33 cellular contexts compared by ENCODE assay signal in genomic region chr5:31827862-31828261, GRCh38.
DNase-seq lines count a peak whose midpoint lies in the region; ATAC-seq and TF ChIP-seq lines count a peak whose summit lies in the region.
"Had no signal": no experiment of that assay in that cellular context is flagged by ENCODE, and none has a peak within 500 bp of the region (broad histone marks: within the 10 kb centered on the region; RNA-seq: fewer than 3 reads in every experiment).

No MANE protein-coding gene starts in this region.

- POLR2A ChIA-PET in Caco-2 (lab: Charles Lee): no interaction called here

- no peak overlapping the region for H3K27ac Mint-ChIP-seq in HFFc6
- H3K27ac Mint-ChIP-seq in Caco-2 (ENCODE audit: unreplicated experiment): no peak overlapping the region
- H3K27ac Mint-ChIP-seq: activated CD8-positive, alpha-beta T cell treated with anti-CD3 and anti-CD28 coated beads, Interleukin-2, amount 10 ng/mL, durations not matched to agents 7 days and 5 days; activated T-helper 17 cell treated with anti-CD3 and anti-CD28 coated beads, Interleukin-2, amount 50 U/mL, for 72 hours; CD14-positive monocyte; stimulated activated memory B cell treated with anti-CD40 and anti-IgM and Interleukin-4, amounts not matched to agents 10 μg/mL and 1 μg/mL and 100 μg/mL, for 72 hours; type B pancreatic cell had no signal

- CTCF ChIA-PET in Caco-2 (lab: Charles Lee): no interaction called here

- H3K36me3 Mint-ChIP-seq in HFFc6 (ENCODE audit: low read depth) (no peaks in the 10 kb centered on the region), Caco-2 (ENCODE audit: insufficient read depth, unreplicated experiment) (no peaks in the 10 kb centered on the region)
- H3K36me3 Mint-ChIP-seq: CD14-positive monocyte; stimulated activated memory B cell treated with anti-CD40 and anti-IgM and Interleukin-4, amounts not matched to agents 10 μg/mL and 1 μg/mL and 100 μg/mL, for 72 hours had no signal

- H3K27ac ChIP-seq in epithelial cell of prostate (no peak overlapping the region), thyroid gland (no peak overlapping the region)
- H3K27ac ChIP-seq: esophagus squamous epithelium, GM23248, pancreas, Peyer's patch, SJSA1, WERI-Rb-1 had no signal

- no peaks in the 10 kb centered on the region for H3K36me3 ChIP-seq in Caco-2 (ENCODE audit: control insufficient read depth, insufficient read depth, low read length)
- no peaks in the 10 kb centered on the region for H3K36me3 ChIP-seq in thyroid gland
- H3K36me3 ChIP-seq: esophagus squamous epithelium, pancreas, Peyer's patch, SJSA1, WERI-Rb-1 had no signal

- H3K27me3 Mint-ChIP-seq in HFFc6 (ENCODE audit: insufficient read depth) (peaks cover 22% of the 10 kb centered on the region), Caco-2 (ENCODE audit: insufficient read depth, unreplicated experiment) (no peaks in the 10 kb centered on the region)

- TF ChIP-seq CTCF in HFFc6 (IDR thresholded peaks at IDR 0.05): no peak
- TF ChIP-seq CTCF in Caco-2 (IDR thresholded peaks at IDR 0.05; ENCODE audit: insufficient read depth in 1 of 2, low read depth in 1 of 2, low read length in 1 of 2, severe bottlenecking in 1 of 2, unreplicated experiment in 1 of 2): no peak
- no peak for TF ChIP-seq CTCF in thyroid gland (IDR thresholded peaks at IDR 0.05)

- H3K4me3 ChIP-seq in Caco-2 (ENCODE audit: low read depth, low read length): no peak overlapping the region
- no peak overlapping the region for H3K4me3 ChIP-seq in thyroid gland (replicated peaks in 1 of 3)
- H3K4me3 ChIP-seq: esophagus squamous epithelium, GM23248, pancreas, Peyer's patch, SJSA1 had no signal

- no peaks in the 10 kb centered on the region for H3K9me3 Mint-ChIP-seq in HFFc6
- H3K9me3 Mint-ChIP-seq in Caco-2 (ENCODE audit: unreplicated experiment): peaks cover 10% of the 10 kb centered on the region
- H3K9me3 Mint-ChIP-seq: activated T-helper 17 cell treated with anti-CD3 and anti-CD28 coated beads, Interleukin-2, amount 50 U/mL, for 72 hours had no signal

- H3K27me3 ChIP-seq in Caco-2 (replicated peaks; ENCODE audit: control insufficient read depth, insufficient read depth, low read length): no peaks in the 10 kb centered on the region
- H3K27me3 ChIP-seq in thyroid gland: no peaks in the 10 kb centered on the region
- H3K27me3 ChIP-seq: esophagus squamous epithelium, pancreas, Peyer's patch, SJSA1 had no signal

- H3K4me3 Mint-ChIP-seq in HFFc6 (no peak overlapping the region), Caco-2 (ENCODE audit: unreplicated experiment) (no peak overlapping the region)
- H3K4me3 Mint-ChIP-seq: activated CD8-positive, alpha-beta T cell treated with anti-CD3 and anti-CD28 coated beads, Interleukin-2, amount 10 ng/mL, durations not matched to agents 7 days and 5 days; activated T-helper 17 cell treated with anti-CD3 and anti-CD28 coated beads, Interleukin-2, amount 50 U/mL, for 72 hours; CD14-positive monocyte; neural crest cell; stimulated activated memory B cell treated with anti-CD40 and anti-IgM and Interleukin-4, amounts not matched to agents 10 μg/mL and 1 μg/mL and 100 μg/mL, for 72 hours; type B pancreatic cell had no signal

- H3K9me3 ChIP-seq in Caco-2: peaks cover 14% of the 10 kb centered on the region
- H3K9me3 ChIP-seq in thyroid gland: no peaks in the 10 kb centered on the region
- H3K9me3 ChIP-seq: pancreas, SJSA1 had no signal

- H3K4me1 Mint-ChIP-seq in HFFc6 (ENCODE audit: low read depth) (peaks cover 6% of the 10 kb centered on the region), Caco-2 (ENCODE audit: low read depth, unreplicated experiment) (no peaks in the 10 kb centered on the region)
- H3K4me1 Mint-ChIP-seq: activated T-helper 17 cell treated with anti-CD3 and anti-CD28 coated beads, Interleukin-2, amount 50 U/mL, for 72 hours; neural crest cell; stimulated activated memory B cell treated with anti-CD40 and anti-IgM and Interleukin-4, amounts not matched to agents 10 μg/mL and 1 μg/mL and 100 μg/mL, for 72 hours had no signal

- WGBS in thyroid gland, 2 donors: 97 to 100% methylated on average over 1 of the region's 1 CpG

- no peak for ATAC-seq in HG03432 (IDR thresholded peaks at IDR 0.05; ENCODE audit: unreplicated experiment)
- ATAC-seq: activated CD8-positive, alpha-beta T cell treated with anti-CD3 and anti-CD28 coated beads, Interleukin-2, amount 10 ng/mL, durations not matched to agents 7 days and 5 days; activated T-helper 17 cell treated with anti-CD3 and anti-CD28 coated beads, Interleukin-2, amount 50 U/mL, for 72 hours; left lobe of liver; pancreas; stimulated activated memory B cell treated with anti-CD40 and anti-IgM and Interleukin-4, amounts not matched to agents 10 μg/mL and 1 μg/mL and 100 μg/mL, for 72 hours had no signal

- TF ChIP-seq POLR2A in thyroid gland (IDR thresholded peaks at IDR 0.05): no peak

- BruUV-seq in Caco-2 (replicated peaks; lab: Mats Ljungman, UMichigan): no TSS peak

- DNase-seq in HFFc6 (peak; percentile 13), RPMI7951 (ENCODE audit: low read depth) (peak; percentile 10), epithelial cell of prostate (ENCODE audit: low read depth, low spot score) (peak; percentile 44), non-pigmented ciliary epithelial cell (ENCODE audit: low read depth) (peak; percentile 57), Caco-2 (no peak), thyroid gland (no peak)
- DNase-seq: activated CD4-positive, alpha-beta T cell treated with anti-CD3 and anti-CD28 coated beads for 4 hours; activated CD8-positive, alpha-beta T cell treated with anti-CD3 and anti-CD28 coated beads, Interleukin-2, amount 10 ng/mL, durations not matched to agents 7 days and 5 days; activated naive CD4-positive, alpha-beta T cell treated with anti-CD3 and anti-CD28 coated beads, Interleukin-2, amount 50 U/mL, for 16 hours; amygdala; cortex of kidney; DMS79; esophagus squamous epithelium; GM23248; KG1; mesendoderm; MM.1S; NCI-H1436; NCI-H345; NCI-H748 treated with DMSO at 0.1 percent for 48 hours; pancreas; Peyer's patch; substantia nigra; T1000; WERI-Rb-1 had no signal

- H3K4me1 ChIP-seq in Caco-2: no peaks in the 10 kb centered on the region
- H3K4me1 ChIP-seq in thyroid gland: no peaks in the 10 kb centered on the region
- H3K4me1 ChIP-seq: pancreas, Peyer's patch, SJSA1 had no signal

- intact Hi-C loops in Caco-2 (cut with micrococcal nuclease; ENCODE audit: unreplicated experiment) (no loop called here), thyroid gland (cut with DNase I) (loop anchor here (5.0 kb wide), 1 partner anchor 264 kb away; no protein-coding TSS in a partner anchor)

Comparison
In these comparisons a context has a peak if more than half of its experiments do, and no peak if none do; other contexts are left out.
1. DNase-seq: peak in HFFc6 (single experiment), RPMI7951 (single experiment), epithelial cell of prostate (single experiment) and non-pigmented ciliary epithelial cell (single experiment); none in Caco-2 (0 of 2) and thyroid gland (0 of 2).